Comparison of ENCODE assay signal across 24 cellular contexts in genomic region chr6:100161782-100162181, GRCh38.
"Had no signal": no experiment of that assay in that cellular context is flagged by ENCODE, and none has a peak within 500 bp of the region (broad histone marks: within the 10 kb centered on the region; RNA-seq: fewer than 3 reads in every experiment).

No MANE protein-coding gene starts in this region.

- ATAC-seq: gastrocnemius medialis, heart right ventricle, left cardiac atrium, left lung, left ventricle myocardium superior, lower lobe of right lung, mucosa of descending colon had no signal

- H3K27ac Mint-ChIP-seq: mesothelial cell of epicardium, naive B cell had no signal

- H3K9me3 ChIP-seq: esophagus squamous epithelium, gastrocnemius medialis, left lung, lower lobe of right lung, mucosa of descending colon had no signal

- H3K4me1 Mint-ChIP-seq: naive B cell had no signal

- H3K4me1 ChIP-seq: esophagus squamous epithelium, gastrocnemius medialis, heart right ventricle, left lung, lower lobe of right lung had no signal

- H3K36me3 ChIP-seq: esophagus squamous epithelium, gastrocnemius medialis, heart right ventricle, left lung, lower lobe of right lung had no signal

- H3K36me3 Mint-ChIP-seq: mesothelial cell of epicardium, naive B cell had no signal

- H3K27ac ChIP-seq: coronary artery, dorsolateral prefrontal cortex, esophagus squamous epithelium, gastrocnemius medialis, heart right ventricle, left lung, lower lobe of right lung had no signal

- H3K4me3 ChIP-seq: coronary artery, dorsolateral prefrontal cortex, esophagus squamous epithelium, gastrocnemius medialis, heart right ventricle, left lung, lower lobe of right lung, mucosa of descending colon had no signal

- H3K4me3 Mint-ChIP-seq: mesothelial cell of epicardium, naive B cell had no signal

- H3K27me3 ChIP-seq: gastrocnemius medialis, left lung had no signal

- H3K9me3 Mint-ChIP-seq: mesothelial cell of epicardium had no signal

- DNase-seq: dermis blood vessel endothelial cell; dorsolateral prefrontal cortex; effector CD4-positive, alpha-beta T cell; effector memory CD4-positive, alpha-beta T cell; esophagus squamous epithelium; foreskin fibroblast; foreskin melanocyte; gastrocnemius medialis; glutamatergic neuron; head of caudate nucleus; heart right ventricle; hippocampal formation; left cardiac atrium; left lung; left ventricle myocardium superior; lower lobe of right lung; mesenchymal stem cell; mucosa of descending colon; naive B cell had no signal

- FAIRE-seq: endothelial cell of umbilical vein, islet of Langerhans, keratinocyte had no signal
